Comparison of ENCODE assay signal across 8 cellular contexts in genomic region chr1:156660752-156661112, GRCh38. TPM values are rescaled to one million over a fixed set of nuclear protein-coding genes. Genes with fewer than 3 reads are reported as not detected.
DNase-seq lines count a peak whose midpoint lies in the region; ATAC-seq and TF ChIP-seq lines count a peak whose summit lies in the region.

No MANE protein-coding gene starts in this region.

- peaks cover 23% of the 10 kb centered on the region for H3K27me3 Mint-ChIP-seq in brain

- H3K4me3 ChIP-seq in A673 (ENCODE audit: low read depth, low read length, poor library complexity, severe bottlenecking), result no peak overlapping the region
- peak overlapping the region; percentile 64 for H3K4me3 ChIP-seq in mucosa of stomach (ENCODE audit: low read length)

- BruUV-seq in A673 (replicated peaks; lab: Mats Ljungman, UMichigan), result TSS peak; percentile 80

- peak overlapping the region in 3 of 5 experiments; percentile 55 to 70 (median 69) for H3K4me3 Mint-ChIP-seq in brain

- CTCF ChIA-PET in A673 (lab: Charles Lee), result interaction anchor here (0.5 to 1.6 kb wide), 4 partner anchors 12 to 127 kb away, joined by 4 to 9 read pairs (median 6); no protein-coding TSS in a partner anchor

- no peaks in the 10 kb centered on the region for H3K9me3 ChIP-seq in A673 (ENCODE audit: low read depth, low read length, poor library complexity, severe bottlenecking)
- H3K9me3 ChIP-seq in mucosa of stomach (ENCODE audit: control insufficient read depth, low read length), result no peaks in the 10 kb centered on the region

- POLR2A ChIA-PET in A673 (lab: Charles Lee; ENCODE audit: low non-redundant PET), result interaction anchor here (0.6 kb wide), 1 partner anchor 16 kb away, joined by 7 read pairs; no protein-coding TSS in a partner anchor

- H3K27ac ChIP-seq in A673 (ENCODE audit: low read depth, low read length, poor library complexity, severe bottlenecking), result no peak overlapping the region

- H3K4me1 ChIP-seq in A673 (ENCODE audit: insufficient read depth, low read length, poor library complexity, severe bottlenecking) (peaks cover 53% of the 10 kb centered on the region), mucosa of stomach (ENCODE audit: control insufficient read depth, insufficient read depth, low read length) (peaks cover 81% of the 10 kb centered on the region)

- H3K36me3 Mint-ChIP-seq in brain, result no peaks in the 10 kb centered on the region

- H3K4me1 Mint-ChIP-seq in brain, result peaks cover 90% of the 10 kb centered on the region

- intact Hi-C loops in A673 (cut with micrococcal nuclease; ENCODE audit: unreplicated experiment), result loop anchor here (2.0 kb wide), 1 partner anchor 16 kb away; the partner anchor contains the start of gene NES

- H3K9me3 Mint-ChIP-seq in brain, result peaks cover 0 to 7% (median 0%) of the 10 kb centered on the region in 5 experiments

- peak overlapping the region; percentile 63 for H3K9ac ChIP-seq in mucosa of stomach (ENCODE audit: low read length)

- ATAC-seq in HG03280 (IDR thresholded peaks at IDR 0.05; ENCODE audit: unreplicated experiment) (peak; percentile 4), HG03175 (IDR thresholded peaks at IDR 0.05; ENCODE audit: unreplicated experiment) (no peak), HG02884 (IDR thresholded peaks at IDR 0.05; ENCODE audit: unreplicated experiment) (no peak)

- H3K36me3 ChIP-seq in A673 (ENCODE audit: insufficient read depth, low read length, poor library complexity, severe bottlenecking) (no peaks in the 10 kb centered on the region), mucosa of stomach (ENCODE audit: control insufficient read depth, insufficient read depth, low read length) (no peaks in the 10 kb centered on the region)

- peaks cover 17% of the 10 kb centered on the region for H3K27me3 ChIP-seq in A673 (replicated peaks; ENCODE audit: insufficient read depth, low read depth, low read length, poor library complexity)
- H3K27me3 ChIP-seq in mucosa of stomach (ENCODE audit: control insufficient read depth, insufficient read depth, low read length), result peaks cover 20% of the 10 kb centered on the region

- no peak for TF ChIP-seq CTCF in A673 (conservative IDR thresholded peaks at IDR 0.05; ENCODE audit: low read depth, low read length)
- no peak for TF ChIP-seq CTCF in brain (conservative IDR thresholded peaks at IDR 0.05)

- DNase-seq in A673 (ENCODE audit: low spot score), result no peak
- no peak for DNase-seq in activated effector memory CD4-positive, alpha-beta T cell treated with anti-CD3 and anti-CD28 coated beads, Interleukin-2, amount 50 U/mL, for 16 hours
- DNase-seq in NOMO-1 treated with DMSO at 0.1 percent for 48 hours (lab: John Stamatoyannopoulos, UW; ENCODE audit: unreplicated experiment), result no peak

- H3K27ac Mint-ChIP-seq in brain, result peak overlapping the region; percentile 39 to 98 (median 95)

RNA-seq across cellular contexts. Expression of gene NES, which starts 16.5 kb away (rescaled TPM):
- total RNA-seq in A673 (2021), result 8.7 and 12.3 TPM in 2 replicates
- polyA plus RNA-seq in brain (ENCODE audit: insufficient read depth, low read depth, low replicate concordance), result 12.7 TPM

RNA-seq across cellular contexts. Expression of gene BCAN, which starts 18.8 kb away (rescaled TPM):
- total RNA-seq in A673 (2021), result not detected in 2 replicates
- polyA plus RNA-seq in brain (ENCODE audit: insufficient read depth, low read depth, low replicate concordance), result 81.5 TPM

RNA-seq across cellular contexts. Expression of gene HAPLN2, which starts 41.5 kb away (rescaled TPM):
- not detected in 2 replicates for total RNA-seq in A673 (2021)
- 69.6 TPM for polyA plus RNA-seq in brain (ENCODE audit: insufficient read depth, low read depth, low replicate concordance)

RNA-seq across cellular contexts. Expression of gene CRABP2, which starts 44.7 kb away (rescaled TPM):
- total RNA-seq in A673 (2021), result 1.1 and 4.0 TPM in 2 replicates
- 10.5 TPM for polyA plus RNA-seq in brain (ENCODE audit: insufficient read depth, low read depth, low replicate concordance)

RNA-seq across cellular contexts. Expression of gene GPATCH4, which starts 59.5 kb away (rescaled TPM):
- total RNA-seq in A673 (2021), result 66.8 and 84.2 TPM in 2 replicates
- 11.5 TPM for polyA plus RNA-seq in brain (ENCODE audit: insufficient read depth, low read depth, low replicate concordance)
